9 cellular contexts compared by ENCODE assay signal in genomic region chr6:26224940-26225847, GRCh38.
DNase-seq lines count a peak whose midpoint lies in the region; ATAC-seq and TF ChIP-seq lines count a peak whose summit lies in the region.
"Had no signal": no experiment of that assay in that cellular context is flagged by ENCODE, and none has a peak within 500 bp of the region (broad histone marks: within the 10 kb centered on the region; RNA-seq: fewer than 3 reads in every experiment).

No MANE protein-coding gene starts in this region.

- no peak overlapping the region for H3K4me2 ChIP-seq in Karpas-422 (ENCODE audit: low read depth, low read length, poor library complexity, severe bottlenecking)

- peaks cover 0 to 13% (median 0%) of the 10 kb centered on the region in 12 donors for H3K9me3 ChIP-seq in heart left ventricle
- H3K9me3 ChIP-seq in Karpas-422 (ENCODE audit: low read length) = no peaks in the 10 kb centered on the region

- peak overlapping the region; percentile 75 to 97 (median 90) for H3K27ac ChIP-seq in heart left ventricle
- H3K27ac ChIP-seq in rectal smooth muscle tissue (ENCODE audit: low read depth, low read length) = peak overlapping the region; percentile 93
- H3K27ac ChIP-seq in Karpas-422 (ENCODE audit: low read length) = no peak overlapping the region
- H3K27ac ChIP-seq: HL-60 had no signal

- H3K9ac ChIP-seq in rectal smooth muscle tissue (ENCODE audit: low read length) (no peak overlapping the region), Karpas-422 (ENCODE audit: low read length) (no peak overlapping the region)

- H2AFZ ChIP-seq in Karpas-422 (ENCODE audit: low read length) = no peak overlapping the region

- peaks cover 0 to 18% (median 1%) of the 10 kb centered on the region in 12 donors for H3K4me1 ChIP-seq in heart left ventricle
- no peaks in the 10 kb centered on the region for H3K4me1 ChIP-seq in rectal smooth muscle tissue (ENCODE audit: control insufficient read depth, insufficient read depth, low read length)
- peaks cover 12% of the 10 kb centered on the region for H3K4me1 ChIP-seq in Karpas-422 (ENCODE audit: low read length)

- ATAC-seq in SK-N-SH treated with all-trans-retinoic acid at 6 μM for 48 hours (peak; percentile 76), heart left ventricle (peak; percentile 43 to 70 (median 62))

- TF ChIP-seq CTCF in heart left ventricle (IDR thresholded peaks at IDR 0.05) = no peak

- H3K27me3 ChIP-seq in heart left ventricle = peaks cover 0 to 40% (median 4%) of the 10 kb centered on the region in 9 donors
- no peaks in the 10 kb centered on the region for H3K27me3 ChIP-seq in rectal smooth muscle tissue (ENCODE audit: control insufficient read depth, insufficient read depth, low read length)
- no peaks in the 10 kb centered on the region for H3K27me3 ChIP-seq in Karpas-422 (ENCODE audit: low read length)

- H3K9me2 ChIP-seq in Karpas-422 (replicated peaks; ENCODE audit: insufficient read depth, low read length) = no peaks in the 10 kb centered on the region

- peak overlapping the region; percentile 2 to 72 (median 56) for H3K4me3 ChIP-seq in heart left ventricle
- peak overlapping the region; percentile 73 for H3K4me3 ChIP-seq in rectal smooth muscle tissue (ENCODE audit: low read length)
- no peak overlapping the region for H3K4me3 ChIP-seq in Karpas-422 (ENCODE audit: low read length)

- intact Hi-C loops in heart left ventricle (cut with DNase I) = loop anchor here in 3 of 10 donors (5.0 to 10.0 kb wide), 3 partner anchors 50 to 60 kb away; a partner anchor contains a TSS

- DNase-seq in EL (peak; percentile 94), heart left ventricle (no peak), GOT3 (lab: John Stamatoyannopoulos, UW) (no peak), Karpas-422 (no peak), NCI-H345 treated with DMSO at 0.1 percent for 48 hours (lab: John Stamatoyannopoulos, UW; ENCODE audit: unreplicated experiment) (no peak), NCI-H774 (lab: John Stamatoyannopoulos, UW) (no peak)

- TF ChIP-seq POLR2A in heart left ventricle (IDR thresholded peaks at IDR 0.05) = peak in 1 of 2 donors; percentile 13

- no peaks in the 10 kb centered on the region for H4K20me1 ChIP-seq in Karpas-422 (ENCODE audit: insufficient read depth, low read depth, low read length)

- WGBS in heart left ventricle, 4 donors = 32 to 49% (median 41%) methylated on average over 51 of the region's 51 CpGs

- peaks cover 0 to 4% (median 0%) of the 10 kb centered on the region in 9 donors for H3K36me3 ChIP-seq in heart left ventricle
- H3K36me3 ChIP-seq in rectal smooth muscle tissue (ENCODE audit: control insufficient read depth, insufficient read depth, low read length) = no peaks in the 10 kb centered on the region
- H3K36me3 ChIP-seq in Karpas-422 (ENCODE audit: insufficient read depth, low read length) = no peaks in the 10 kb centered on the region

- no peaks in the 10 kb centered on the region for H3K79me2 ChIP-seq in Karpas-422 (ENCODE audit: low read length)

TF ChIP-seq in SK-N-SH treated with all-trans-retinoic acid at 6 μM for 48 hours, 23 proteins besides CTCF, POLR2A, EP300 and RAD21:
- TF ChIP-seq ZFP30 (CRISPR knock-in tag; IDR thresholded peaks at IDR 0.05) (no peak), GLIS3 (CRISPR knock-in tag; IDR thresholded peaks at IDR 0.05) (no peak; the same call in 1 of the 2 replicates), TSHZ2 (CRISPR knock-in tag; IDR thresholded peaks at IDR 0.05) (peak; percentile 46; the same call in 1 of the 2 replicates), TCF4 (CRISPR knock-in tag; IDR thresholded peaks at IDR 0.05; ENCODE audit: borderline replicate concordance) (no peak), BACH2 (CRISPR knock-in tag; IDR thresholded peaks at IDR 0.05; ENCODE audit: borderline replicate concordance) (no peak), RARB (CRISPR knock-in tag; IDR thresholded peaks at IDR 0.05) (0 out of 2 replicates have a peak, but pooled peaks have one; percentile 17), SNAI2 (CRISPR knock-in tag; IDR thresholded peaks at IDR 0.05) (no peak; the same call in 1 of the 2 replicates), ZNF8 (CRISPR knock-in tag; IDR thresholded peaks at IDR 0.05) (no peak)
